Comparison of ENCODE assay signal across 1 cellular context in genomic region chrX:13747836-13748235, GRCh38.
TF ChIP-seq lines count a peak whose summit lies in the region.

No MANE protein-coding gene starts in this region.

TF ChIP-seq in GM23338, 12 proteins besides CTCF, POLR2A, EP300 and RAD21 (continued from another document):
- TF ChIP-seq, protein P1, sequence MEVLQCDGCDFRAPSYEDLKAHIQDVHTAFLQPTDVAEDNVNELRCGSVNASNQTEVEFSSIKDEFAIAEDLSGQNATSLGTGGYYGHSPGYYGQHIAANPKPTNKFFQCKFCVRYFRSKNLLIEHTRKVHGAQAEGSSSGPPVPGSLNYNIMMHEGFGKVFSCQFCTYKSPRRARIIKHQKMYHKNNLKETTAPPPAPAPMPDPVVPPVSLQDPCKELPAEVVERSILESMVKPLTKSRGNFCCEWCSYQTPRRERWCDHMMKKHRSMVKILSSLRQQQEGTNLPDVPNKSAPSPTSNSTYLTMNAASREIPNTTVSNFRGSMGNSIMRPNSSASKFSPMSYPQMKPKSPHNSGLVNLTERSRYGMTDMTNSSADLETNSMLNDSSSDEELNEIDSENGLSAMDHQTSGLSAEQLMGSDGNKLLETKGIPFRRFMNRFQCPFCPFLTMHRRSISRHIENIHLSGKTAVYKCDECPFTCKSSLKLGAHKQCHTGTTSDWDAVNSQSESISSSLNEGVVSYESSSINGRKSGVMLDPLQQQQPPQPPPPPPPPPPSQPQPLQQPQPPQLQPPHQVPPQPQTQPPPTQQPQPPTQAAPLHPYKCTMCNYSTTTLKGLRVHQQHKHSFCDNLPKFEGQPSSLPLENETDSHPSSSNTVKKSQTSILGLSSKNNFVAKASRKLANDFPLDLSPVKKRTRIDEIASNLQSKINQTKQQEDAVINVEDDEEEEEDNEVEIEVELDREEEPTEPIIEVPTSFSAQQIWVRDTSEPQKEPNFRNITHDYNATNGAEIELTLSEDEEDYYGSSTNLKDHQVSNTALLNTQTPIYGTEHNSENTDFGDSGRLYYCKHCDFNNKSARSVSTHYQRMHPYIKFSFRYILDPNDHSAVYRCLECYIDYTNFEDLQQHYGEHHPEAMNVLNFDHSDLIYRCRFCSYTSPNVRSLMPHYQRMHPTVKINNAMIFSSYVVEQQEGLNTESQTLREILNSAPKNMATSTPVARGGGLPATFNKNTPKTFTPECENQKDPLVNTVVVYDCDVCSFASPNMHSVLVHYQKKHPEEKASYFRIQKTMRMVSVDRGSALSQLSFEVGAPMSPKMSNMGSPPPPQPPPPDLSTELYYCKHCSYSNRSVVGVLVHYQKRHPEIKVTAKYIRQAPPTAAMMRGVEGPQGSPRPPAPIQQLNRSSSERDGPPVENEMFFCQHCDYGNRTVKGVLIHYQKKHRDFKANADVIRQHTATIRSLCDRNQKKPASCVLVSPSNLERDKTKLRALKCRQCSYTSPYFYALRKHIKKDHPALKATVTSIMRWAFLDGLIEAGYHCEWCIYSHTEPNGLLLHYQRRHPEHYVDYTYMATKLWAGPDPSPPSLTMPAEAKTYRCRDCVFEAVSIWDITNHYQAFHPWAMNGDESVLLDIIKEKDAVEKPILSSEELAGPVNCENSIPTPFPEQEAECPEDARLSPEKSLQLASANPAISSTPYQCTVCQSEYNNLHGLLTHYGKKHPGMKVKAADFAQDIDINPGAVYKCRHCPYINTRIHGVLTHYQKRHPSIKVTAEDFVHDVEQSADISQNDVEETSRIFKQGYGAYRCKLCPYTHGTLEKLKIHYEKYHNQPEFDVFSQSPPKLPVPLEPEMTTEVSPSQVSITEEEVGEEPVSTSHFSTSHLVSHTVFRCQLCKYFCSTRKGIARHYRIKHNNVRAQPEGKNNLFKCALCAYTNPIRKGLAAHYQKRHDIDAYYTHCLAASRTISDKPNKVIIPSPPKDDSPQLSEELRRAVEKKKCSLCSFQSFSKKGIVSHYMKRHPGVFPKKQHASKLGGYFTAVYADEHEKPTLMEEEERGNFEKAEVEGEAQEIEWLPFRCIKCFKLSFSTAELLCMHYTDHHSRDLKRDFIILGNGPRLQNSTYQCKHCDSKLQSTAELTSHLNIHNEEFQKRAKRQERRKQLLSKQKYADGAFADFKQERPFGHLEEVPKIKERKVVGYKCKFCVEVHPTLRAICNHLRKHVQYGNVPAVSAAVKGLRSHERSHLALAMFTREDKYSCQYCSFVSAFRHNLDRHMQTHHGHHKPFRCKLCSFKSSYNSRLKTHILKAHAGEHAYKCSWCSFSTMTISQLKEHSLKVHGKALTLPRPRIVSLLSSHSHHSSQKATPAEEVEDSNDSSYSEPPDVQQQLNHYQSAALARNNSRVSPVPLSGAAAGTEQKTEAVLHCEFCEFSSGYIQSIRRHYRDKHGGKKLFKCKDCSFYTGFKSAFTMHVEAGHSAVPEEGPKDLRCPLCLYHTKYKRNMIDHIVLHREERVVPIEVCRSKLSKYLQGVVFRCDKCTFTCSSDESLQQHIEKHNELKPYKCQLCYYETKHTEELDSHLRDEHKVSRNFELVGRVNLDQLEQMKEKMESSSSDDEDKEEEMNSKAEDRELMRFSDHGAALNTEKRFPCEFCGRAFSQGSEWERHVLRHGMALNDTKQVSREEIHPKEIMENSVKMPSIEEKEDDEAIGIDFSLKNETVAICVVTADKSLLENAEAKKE (CRISPR knock-in tag; IDR thresholded peaks at IDR 0.05) = no peak
- TF ChIP-seq EZH2 (IDR thresholded peaks at IDR 0.05; ENCODE audit: low read depth, unreplicated experiment) (no peak), EZH2phosphoT487 (IDR thresholded peaks at IDR 0.05; ENCODE audit: unreplicated experiment) (no peak), JUNB (IDR thresholded peaks at IDR 0.05; ENCODE audit: unreplicated experiment) (no peak), STAT1 (IDR thresholded peaks at IDR 0.05; ENCODE audit: unreplicated experiment) (no peak), REST (IDR thresholded peaks at IDR 0.05; ENCODE audit: unreplicated experiment) (no peak)
